In the genomic region with DNA sequence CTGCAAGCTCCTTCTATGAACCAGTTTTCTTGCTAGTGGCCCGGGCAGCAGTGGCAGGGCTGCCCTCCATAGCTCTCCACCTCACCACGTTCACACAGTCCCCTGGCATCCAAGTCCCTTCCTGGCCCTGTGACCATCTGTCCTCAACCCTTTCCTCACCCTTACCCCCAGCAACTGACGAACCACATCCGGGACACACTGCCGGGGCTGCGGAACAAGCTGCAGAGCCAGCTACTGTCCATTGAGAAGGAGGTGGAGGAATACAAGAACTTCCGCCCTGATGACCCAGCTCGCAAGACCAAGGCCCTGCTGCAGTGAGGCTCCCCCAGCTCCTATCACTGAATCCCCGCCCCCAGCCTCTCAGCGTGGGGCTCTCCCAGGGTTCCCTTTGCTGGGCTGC, we compare ENCODE assay signal across 1 cellular context.
TF ChIP-seq lines count a peak whose summit lies in the region.

No MANE protein-coding gene starts in this region.

TF ChIP-seq in K562, 482 proteins besides CTCF, POLR2A, EP300 and RAD21:
- TF ChIP-seq PPARD (CRISPR knock-in tag; IDR thresholded peaks at IDR 0.05) (0 out of 2 replicates have a peak, but pooled peaks have one; percentile 18), TAF15 (IDR thresholded peaks at IDR 0.05; ENCODE audit: low read depth, low read length) (0 out of 2 replicates have a peak, but pooled peaks have one; percentile 40), CBX3 (IDR thresholded peaks at IDR 0.05; ENCODE audit: borderline replicate concordance in 1 of 2, low read length in 2 of 2) (no peak)
- TF ChIP-seq, protein P1, sequence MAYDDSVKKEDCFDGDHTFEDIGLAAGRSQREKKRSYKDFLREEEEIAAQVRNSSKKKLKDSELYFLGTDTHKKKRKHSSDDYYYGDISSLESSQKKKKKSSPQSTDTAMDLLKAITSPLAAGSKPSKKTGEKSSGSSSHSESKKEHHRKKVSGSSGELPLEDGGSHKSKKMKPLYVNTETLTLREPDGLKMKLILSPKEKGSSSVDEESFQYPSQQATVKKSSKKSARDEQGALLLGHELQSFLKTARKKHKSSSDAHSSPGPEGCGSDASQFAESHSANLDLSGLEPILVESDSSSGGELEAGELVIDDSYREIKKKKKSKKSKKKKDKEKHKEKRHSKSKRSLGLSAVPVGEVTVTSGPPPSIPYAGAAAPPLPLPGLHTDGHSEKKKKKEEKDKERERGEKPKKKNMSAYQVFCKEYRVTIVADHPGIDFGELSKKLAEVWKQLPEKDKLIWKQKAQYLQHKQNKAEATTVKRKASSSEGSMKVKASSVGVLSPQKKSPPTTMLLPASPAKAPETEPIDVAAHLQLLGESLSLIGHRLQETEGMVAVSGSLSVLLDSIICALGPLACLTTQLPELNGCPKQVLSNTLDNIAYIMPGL (CRISPR knock-in tag; IDR thresholded peaks at IDR 0.05), result peak; percentile 53; the same call in 1 of the 2 replicates
